ENCODE assay signal across 6 cellular contexts in the genomic region with DNA sequence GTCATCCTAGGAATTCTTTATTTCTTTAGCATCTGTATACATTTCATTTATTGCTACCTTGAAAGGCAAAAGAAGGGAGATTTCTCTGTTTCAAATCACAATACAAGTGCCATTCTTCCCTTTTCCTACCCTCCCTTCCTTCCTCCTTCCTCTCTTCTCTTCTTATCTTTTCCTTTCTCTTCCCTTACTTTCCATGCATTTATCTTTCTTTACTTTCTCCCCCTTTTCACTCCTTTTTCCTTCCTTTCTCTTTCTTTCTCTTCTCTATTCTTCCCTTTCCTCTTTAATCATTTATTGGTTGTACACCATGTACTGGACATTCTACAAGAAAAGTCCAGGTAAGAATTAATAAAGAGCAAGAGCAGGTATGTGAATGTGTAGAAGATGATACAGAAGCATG.
"Had no signal": no experiment of that assay in that cellular context is flagged by ENCODE, and none has a peak within 500 bp of the region (broad histone marks: within the 10 kb centered on the region; RNA-seq: fewer than 3 reads in every experiment).

No MANE protein-coding gene starts in this region.

- H3K4me3 ChIP-seq: K562 had no signal

- DNase-seq: IMR-90, KBM-7, KG1 had no signal

- H3K27ac ChIP-seq: HL-60, KMS-11 had no signal
